22 cellular contexts compared by ENCODE assay signal in genomic region chr4:153747406-153747805, GRCh38. TPM values are rescaled to one million over a fixed set of nuclear protein-coding genes. Genes with fewer than 3 reads are reported as not detected.
DNase-seq lines count a peak whose midpoint lies in the region; ATAC-seq and TF ChIP-seq lines count a peak whose summit lies in the region.
"Had no signal": no experiment of that assay in that cellular context is flagged by ENCODE, and none has a peak within 500 bp of the region (broad histone marks: within the 10 kb centered on the region; RNA-seq: fewer than 3 reads in every experiment).

No MANE protein-coding gene starts in this region.

- peak; percentile 24 for DNase-seq in activated CD4-positive, alpha-beta T cell treated with anti-CD3 and anti-CD28 coated beads, Interleukin-2, amount 10 ng/mL, durations not matched to agents 24 days and 14 days
- DNase-seq in activated CD4-positive, alpha-beta T cell treated with anti-CD3 and anti-CD28 coated beads for 1 hour = no peak
- DNase-seq in NOMO-1 treated with DMSO at 0.1 percent for 48 hours (lab: John Stamatoyannopoulos, UW; ENCODE audit: unreplicated experiment) (peak; percentile 89), DMS 273 (lab: John Stamatoyannopoulos, UW; ENCODE audit: unreplicated experiment) (no peak), Caco-2 (no peak)
- DNase-seq in activated CD4-positive, alpha-beta memory T cell treated with anti-CD3 and anti-CD28 coated beads, Interleukin-2, amount 10 ng/mL, durations not matched to agents 7 days and 5 days = no peak
- DNase-seq: 8988T, BE2C, DMS153, HFFc6, IMR-90, NCI-H1436 treated with DMSO at 0.1 percent for 48 hours, NCI-H2029 treated with DMSO at 0.1 percent for 48 hours, NCI-H510A, NCI-H82, SHP77 treated with DMSO at 0.1 percent for 48 hours had no signal

- H3K9me3 ChIP-seq in Caco-2 = no peaks in the 10 kb centered on the region
- H3K9me3 ChIP-seq: BE2C had no signal

- H3K4me1 Mint-ChIP-seq in activated CD4-positive, alpha-beta T cell treated with anti-CD3 and anti-CD28 coated beads, Interleukin-2, amount 10 ng/mL, durations not matched to agents 24 days and 14 days = no peaks in the 10 kb centered on the region
- peaks cover 45% of the 10 kb centered on the region for H3K4me1 Mint-ChIP-seq in dendritic cell treated with granulocyte-macrophage colony-stimulating factor and Interleukin-4, amounts not matched to agents 40 ng/mL and 50 ng/mL, for 4 days (ENCODE audit: low read depth)
- no peaks in the 10 kb centered on the region for H3K4me1 Mint-ChIP-seq in activated CD4-positive, alpha-beta memory T cell treated with anti-CD3 and anti-CD28 coated beads, Interleukin-2, amount 10 ng/mL, durations not matched to agents 7 days and 5 days
- no peaks in the 10 kb centered on the region for H3K4me1 Mint-ChIP-seq in Caco-2 (ENCODE audit: low read depth, unreplicated experiment)

- no peaks in the 10 kb centered on the region for H3K36me3 ChIP-seq in Caco-2 (ENCODE audit: control insufficient read depth, insufficient read depth, low read length)
- H3K36me3 ChIP-seq: BE2C had no signal

- H3K36me3 Mint-ChIP-seq in activated CD4-positive, alpha-beta T cell treated with anti-CD3 and anti-CD28 coated beads, Interleukin-2, amount 10 ng/mL, durations not matched to agents 24 days and 14 days (ENCODE audit: low read depth) = no peaks in the 10 kb centered on the region
- no peaks in the 10 kb centered on the region for H3K36me3 Mint-ChIP-seq in dendritic cell treated with granulocyte-macrophage colony-stimulating factor and Interleukin-4, amounts not matched to agents 40 ng/mL and 50 ng/mL, for 4 days (ENCODE audit: low read depth)
- H3K36me3 Mint-ChIP-seq in activated CD4-positive, alpha-beta memory T cell treated with anti-CD3 and anti-CD28 coated beads, Interleukin-2, amount 10 ng/mL, durations not matched to agents 7 days and 5 days (ENCODE audit: low read depth) = no peaks in the 10 kb centered on the region
- no peaks in the 10 kb centered on the region for H3K36me3 Mint-ChIP-seq in Caco-2 (ENCODE audit: insufficient read depth, unreplicated experiment)

- no peak overlapping the region for H3K27ac Mint-ChIP-seq in activated CD4-positive, alpha-beta T cell treated with anti-CD3 and anti-CD28 coated beads, Interleukin-2, amount 10 ng/mL, durations not matched to agents 24 days and 14 days
- peak overlapping the region; percentile 89 for H3K27ac Mint-ChIP-seq in dendritic cell treated with granulocyte-macrophage colony-stimulating factor and Interleukin-4, amounts not matched to agents 40 ng/mL and 50 ng/mL, for 4 days
- no peak overlapping the region for H3K27ac Mint-ChIP-seq in activated CD4-positive, alpha-beta memory T cell treated with anti-CD3 and anti-CD28 coated beads, Interleukin-2, amount 10 ng/mL, durations not matched to agents 7 days and 5 days
- no peak overlapping the region for H3K27ac Mint-ChIP-seq in Caco-2 (ENCODE audit: unreplicated experiment)
- H3K27ac Mint-ChIP-seq: HFFc6; T-helper 2 cell treated with Interferon-gamma antibody and Interleukin-4, amounts not matched to agents 5 μg/mL and 100 μg/mL, for 36 hours had no signal

- POLR2A ChIA-PET in activated CD4-positive, alpha-beta memory T cell treated with anti-CD3 and anti-CD28 coated beads, Interleukin-2, amount 10 ng/mL, durations not matched to agents 7 days and 5 days (lab: Charles Lee) = no interaction called here
- POLR2A ChIA-PET in Caco-2 (lab: Charles Lee) = no interaction called here

- CTCF ChIA-PET in activated CD4-positive, alpha-beta memory T cell treated with anti-CD3 and anti-CD28 coated beads, Interleukin-2, amount 10 ng/mL, durations not matched to agents 7 days and 5 days (lab: Charles Lee) = no interaction called here
- CTCF ChIA-PET in Caco-2 (lab: Charles Lee) = no interaction called here

- no peaks in the 10 kb centered on the region for H3K27me3 ChIP-seq in Caco-2 (replicated peaks; ENCODE audit: control insufficient read depth, insufficient read depth, low read length)
- H3K27me3 ChIP-seq: BE2C had no signal

- no peaks in the 10 kb centered on the region for H3K4me1 ChIP-seq in Caco-2

- no peaks in the 10 kb centered on the region for H3K9me3 Mint-ChIP-seq in activated CD4-positive, alpha-beta T cell treated with anti-CD3 and anti-CD28 coated beads, Interleukin-2, amount 10 ng/mL, durations not matched to agents 24 days and 14 days
- no peaks in the 10 kb centered on the region for H3K9me3 Mint-ChIP-seq in dendritic cell treated with granulocyte-macrophage colony-stimulating factor and Interleukin-4, amounts not matched to agents 40 ng/mL and 50 ng/mL, for 4 days
- H3K9me3 Mint-ChIP-seq in activated CD4-positive, alpha-beta memory T cell treated with anti-CD3 and anti-CD28 coated beads, Interleukin-2, amount 10 ng/mL, durations not matched to agents 7 days and 5 days = no peaks in the 10 kb centered on the region
- no peaks in the 10 kb centered on the region for H3K9me3 Mint-ChIP-seq in Caco-2 (ENCODE audit: unreplicated experiment)
- H3K9me3 Mint-ChIP-seq: HFFc6; T-helper 2 cell treated with Interferon-gamma antibody and Interleukin-4, amounts not matched to agents 5 μg/mL and 100 μg/mL, for 36 hours had no signal

- intact Hi-C loops in activated CD4-positive, alpha-beta T cell treated with anti-CD3 and anti-CD28 coated beads, Interleukin-2, amount 10 ng/mL, durations not matched to agents 24 days and 14 days (cut with micrococcal nuclease) = no loop called here
- intact Hi-C loops in dendritic cell treated with granulocyte-macrophage colony-stimulating factor and Interleukin-4, amounts not matched to agents 40 ng/mL and 50 ng/mL, for 4 days (cut with micrococcal nuclease) = loop anchor here (5.0 to 10.0 kb wide), 3 partner anchors 65 to 603 kb away; partner anchors contain the start of gene TLR2
- intact Hi-C loops in Caco-2 (cut with micrococcal nuclease; ENCODE audit: unreplicated experiment) = no loop called here

- BruUV-seq in Caco-2 (replicated peaks; lab: Mats Ljungman, UMichigan) = no TSS peak

- ATAC-seq in GM18502 (IDR thresholded peaks at IDR 0.05; ENCODE audit: poor library complexity, unreplicated experiment) = no peak

- peaks cover 12% of the 10 kb centered on the region for H3K27me3 Mint-ChIP-seq in activated CD4-positive, alpha-beta T cell treated with anti-CD3 and anti-CD28 coated beads, Interleukin-2, amount 10 ng/mL, durations not matched to agents 24 days and 14 days
- no peaks in the 10 kb centered on the region for H3K27me3 Mint-ChIP-seq in dendritic cell treated with granulocyte-macrophage colony-stimulating factor and Interleukin-4, amounts not matched to agents 40 ng/mL and 50 ng/mL, for 4 days
- H3K27me3 Mint-ChIP-seq in activated CD4-positive, alpha-beta memory T cell treated with anti-CD3 and anti-CD28 coated beads, Interleukin-2, amount 10 ng/mL, durations not matched to agents 7 days and 5 days = peaks cover 30% of the 10 kb centered on the region
- peaks cover 2% of the 10 kb centered on the region for H3K27me3 Mint-ChIP-seq in Caco-2 (ENCODE audit: insufficient read depth, unreplicated experiment)

- H3K4me3 Mint-ChIP-seq in activated CD4-positive, alpha-beta T cell treated with anti-CD3 and anti-CD28 coated beads, Interleukin-2, amount 10 ng/mL, durations not matched to agents 24 days and 14 days = no peak overlapping the region
- H3K4me3 Mint-ChIP-seq in dendritic cell treated with granulocyte-macrophage colony-stimulating factor and Interleukin-4, amounts not matched to agents 40 ng/mL and 50 ng/mL, for 4 days = peak overlapping the region; percentile 20
- no peak overlapping the region for H3K4me3 Mint-ChIP-seq in activated CD4-positive, alpha-beta memory T cell treated with anti-CD3 and anti-CD28 coated beads, Interleukin-2, amount 10 ng/mL, durations not matched to agents 7 days and 5 days
- no peak overlapping the region for H3K4me3 Mint-ChIP-seq in Caco-2 (ENCODE audit: unreplicated experiment)
- H3K4me3 Mint-ChIP-seq: HFFc6; T-helper 2 cell treated with Interferon-gamma antibody and Interleukin-4, amounts not matched to agents 5 μg/mL and 100 μg/mL, for 36 hours had no signal

- TF ChIP-seq CTCF in Caco-2 (IDR thresholded peaks at IDR 0.05; ENCODE audit: insufficient read depth in 1 of 2, low read depth in 1 of 2, low read length in 1 of 2, severe bottlenecking in 1 of 2, unreplicated experiment in 1 of 2) = no peak

- H3K4me3 ChIP-seq in Caco-2 (ENCODE audit: low read depth, low read length) = no peak overlapping the region

RNA-seq across cellular contexts. Expression of gene RNF175, which starts 12.4 kb away (rescaled TPM):
- not detected in 2 replicates for total RNA-seq in activated CD4-positive, alpha-beta T cell treated with anti-CD3 and anti-CD28 coated beads, Interleukin-2, amount 10 ng/mL, durations not matched to agents 24 days and 14 days
- not detected for total RNA-seq in activated CD4-positive, alpha-beta memory T cell treated with anti-CD3 and anti-CD28 coated beads, Interleukin-2, amount 10 ng/mL, durations not matched to agents 7 days and 5 days
- not detected in 2 replicates for total RNA-seq in Caco-2 (2022)
- total RNA-seq: HFFc6, HT-29, IMR-90, LHCN-M2 had no signal

RNA-seq across cellular contexts. Expression of gene SFRP2, which starts 41.5 kb away (rescaled TPM):
- total RNA-seq in activated CD4-positive, alpha-beta T cell treated with anti-CD3 and anti-CD28 coated beads, Interleukin-2, amount 10 ng/mL, durations not matched to agents 24 days and 14 days = not detected in 2 replicates
- not detected for total RNA-seq in activated CD4-positive, alpha-beta memory T cell treated with anti-CD3 and anti-CD28 coated beads, Interleukin-2, amount 10 ng/mL, durations not matched to agents 7 days and 5 days
- not detected in 2 replicates for total RNA-seq in Caco-2 (2022)
- total RNA-seq: HFFc6, HT-29, IMR-90, LHCN-M2, OCI-LY7 had no signal

Comparison
In these comparisons a context has a peak if more than half of its experiments do, and no peak if none do; other contexts are left out.
1. DNase-seq: peak in activated CD4-positive, alpha-beta T cell treated with anti-CD3 and anti-CD28 coated beads, Interleukin-2, amount 10 ng/mL, durations not matched to agents 24 days and 14 days (single experiment) and NOMO-1 treated with DMSO at 0.1 percent for 48 hours (single experiment); none in activated CD4-positive, alpha-beta T cell treated with anti-CD3 and anti-CD28 coated beads for 1 hour (single experiment), activated CD4-positive, alpha-beta memory T cell treated with anti-CD3 and anti-CD28 coated beads, Interleukin-2, amount 10 ng/mL, durations not matched to agents 7 days and 5 days (single experiment), DMS 273 (single experiment) and Caco-2 (0 of 2).